8 cellular contexts compared by ENCODE assay signal in the genomic region with DNA sequence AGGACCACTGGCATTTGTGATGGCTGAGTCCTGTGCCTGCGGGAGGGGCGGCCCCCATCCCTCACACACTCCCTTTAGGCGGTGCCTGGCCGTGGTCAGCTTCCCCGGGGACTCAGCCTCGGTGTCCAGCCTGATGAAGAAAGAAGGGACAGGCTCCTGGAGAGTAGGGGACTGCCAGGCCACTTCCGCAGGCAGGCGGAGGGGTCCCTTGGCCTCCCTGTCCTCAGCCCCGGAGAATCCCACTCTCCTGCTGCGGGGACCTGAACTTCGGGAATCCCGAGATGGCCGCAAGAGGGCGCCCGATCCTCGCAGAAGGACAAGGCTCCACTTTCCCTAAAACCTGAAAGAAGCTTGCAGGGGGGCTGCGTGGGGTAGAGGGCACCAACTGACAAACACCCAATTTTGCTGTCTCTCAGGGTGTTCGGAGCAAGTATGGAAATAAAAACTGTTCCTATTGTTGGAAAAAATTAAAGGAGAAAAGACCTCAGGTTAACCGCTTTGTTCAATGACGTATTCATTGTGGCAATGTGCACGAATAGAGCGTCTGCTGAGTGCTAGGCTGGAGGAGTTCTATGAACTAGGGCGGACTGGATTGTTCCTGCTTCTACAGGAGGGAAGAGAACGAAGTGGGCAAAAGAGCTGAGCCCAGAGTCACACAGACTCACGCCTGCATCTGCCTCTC.
A peak's percentile ranks its signal among the peaks of the same experiment; 100 is the strongest.
DNase-seq lines count a peak whose midpoint lies in the region; ATAC-seq and TF ChIP-seq lines count a peak whose summit lies in the region.

No MANE protein-coding gene starts in this region.

- H3K27ac ChIP-seq in CD4-positive, alpha-beta memory T cell (ENCODE audit: low read depth, low read length): no peak overlapping the region
- H3K27ac ChIP-seq in HEK293 (ENCODE audit: extremely low read depth, low read depth, low read length) (no peak overlapping the region), iPS-20b (ENCODE audit: low read length) (no peak overlapping the region)

- no peaks in the 10 kb centered on the region for H3K4me1 Mint-ChIP-seq in CD4-positive, alpha-beta memory T cell

- POLR2A ChIA-PET in CD4-positive, alpha-beta memory T cell (lab: Charles Lee; ENCODE audit: partially characterized antibody): no interaction called here
- POLR2A ChIA-PET in HEK293 (lab: Yijun Ruan, JAX): interaction anchor here (1.2 kb wide), 1 partner anchor 14 kb away, joined by 3 read pairs; no protein-coding TSS in a partner anchor

- no peaks in the 10 kb centered on the region for H3K36me3 Mint-ChIP-seq in CD4-positive, alpha-beta memory T cell

- no peaks in the 10 kb centered on the region for H3K36me3 ChIP-seq in CD4-positive, alpha-beta memory T cell (ENCODE audit: insufficient read depth, low read length)
- H3K36me3 ChIP-seq in HEK293 (ENCODE audit: control insufficient read depth in 2 of 2, insufficient read depth in 1 of 2, low read length in 2 of 2) (no peaks in the 10 kb centered on the region), iPS-20b (ENCODE audit: insufficient read depth, low read depth, low read length) (no peaks in the 10 kb centered on the region)

- H3K9me3 ChIP-seq in CD4-positive, alpha-beta memory T cell (ENCODE audit: control insufficient read depth in 1 of 2, low read length in 2 of 2): no peaks in the 10 kb centered on the region
- no peaks in the 10 kb centered on the region for H3K9me3 ChIP-seq in HEK293 (ENCODE audit: control insufficient read depth, insufficient read depth, low read depth, low read length)
- no peaks in the 10 kb centered on the region for H3K9me3 ChIP-seq in iPS-20b (ENCODE audit: insufficient read depth, low read depth, low read length)

- H3K27me3 Mint-ChIP-seq in CD4-positive, alpha-beta memory T cell: peaks cover 10 to 31% of the 10 kb centered on the region in 2 donors

- CTCF ChIA-PET in CD4-positive, alpha-beta memory T cell (lab: Charles Lee; ENCODE audit: partially characterized antibody): interaction anchor here (0.6 to 6.0 kb wide), 8 partner anchors 9 to 1555 kb away, joined by 3 to 71 read pairs (median 4); no protein-coding TSS in a partner anchor
- CTCF ChIA-PET in HEK293 (lab: Yijun Ruan, JAX): interaction anchor here (0.5 to 11.0 kb wide), 95 partner anchors 9 to 1914 kb away, joined by 3 to 225 read pairs (median 3); no protein-coding TSS in a partner anchor

- no peak overlapping the region for H3K4me3 Mint-ChIP-seq in CD4-positive, alpha-beta memory T cell

- H3K4me1 ChIP-seq in CD4-positive, alpha-beta memory T cell (ENCODE audit: insufficient read depth, low read length): no peaks in the 10 kb centered on the region
- H3K4me1 ChIP-seq in HEK293 (ENCODE audit: control insufficient read depth, insufficient read depth, low read length) (peaks cover 15% of the 10 kb centered on the region), iPS-20b (ENCODE audit: insufficient read depth, low read length) (no peaks in the 10 kb centered on the region)

- TF ChIP-seq CTCF in HEK293 (tag by site-specific recombination; IDR thresholded peaks at IDR 0.05) (peak; percentile 92), astrocyte of the cerebellum (IDR thresholded peaks at IDR 0.05; ENCODE audit: low read depth, low read length, missing control alignments) (peak; percentile 83)

- intact Hi-C loops in CD4-positive, alpha-beta memory T cell (cut with micrococcal nuclease): no loop called here

- peak in 4 of 5 donors; percentile 5 to 23 (median 12) for DNase-seq in CD4-positive, alpha-beta memory T cell
- DNase-seq in astrocyte of the cerebellum (ENCODE audit: low read depth): no peak
- peak; percentile 69 for DNase-seq in stimulated activated CD4-positive, alpha-beta T cell treated with anti-CD3 and anti-CD28 coated beads, Interleukin-15, amount 100 ng/mL, for 24 hours
- no peak for DNase-seq in HPDE6-E6E7 (ENCODE audit: extremely low spot score)

- peak overlapping the region; percentile 53; the same call in 1 of the 2 replicates for H3K9ac ChIP-seq in iPS-20b (ENCODE audit: low read depth, low read length)

- H3K9me3 Mint-ChIP-seq in CD4-positive, alpha-beta memory T cell: no peaks in the 10 kb centered on the region

- H3K4me3 ChIP-seq in CD4-positive, alpha-beta memory T cell (ENCODE audit: low read length in 2 of 2): no peak overlapping the region
- H3K4me3 ChIP-seq in HEK293 (ENCODE audit: low read depth, low read length) (no peak overlapping the region), astrocyte of the cerebellum (ENCODE audit: low read depth, low read length) (no peak overlapping the region), iPS-20b (ENCODE audit: low read length) (peak overlapping the region; percentile 54; the same call in 1 of the 2 replicates)

- H3K27ac Mint-ChIP-seq in CD4-positive, alpha-beta memory T cell: no peak overlapping the region

- H3K27me3 ChIP-seq in CD4-positive, alpha-beta memory T cell (ENCODE audit: insufficient read depth, low read length): peaks cover 5% of the 10 kb centered on the region
- peaks cover 9% of the 10 kb centered on the region for H3K27me3 ChIP-seq in iPS-20b (ENCODE audit: insufficient read depth, low read length)

- ATAC-seq in SK-N-SH treated with all-trans-retinoic acid at 6 μM for 48 hours (peak; percentile 83), HG03571 (IDR thresholded peaks at IDR 0.05; ENCODE audit: unreplicated experiment) (no peak)

- in situ Hi-C loops in astrocyte of the cerebellum (cut with HindIII; ENCODE audit: low sequenced_read_pairs): loop anchor here (25.0 kb wide), 1 partner anchor 1718 kb away; no protein-coding TSS in a partner anchor

TF ChIP-seq in HEK293, 187 proteins besides CTCF, POLR2A, EP300 and RAD21 (continues in another document):
- TF ChIP-seq ZBTB48 (tag by site-specific recombination; IDR thresholded peaks at IDR 0.05) (peak; percentile 82; the same call in 1 of the 2 replicates), ZNF248 (tag by site-specific recombination; IDR thresholded peaks at IDR 0.05) (no peak), ZNF473 (tag by site-specific recombination; IDR thresholded peaks at IDR 0.05) (no peak), ZNF2 (tag by site-specific recombination; IDR thresholded peaks at IDR 0.05) (0 out of 2 replicates have a peak, but pooled peaks have one; percentile 28), IKZF3 (tag by site-specific recombination; IDR thresholded peaks at IDR 0.05) (peak; percentile 91), ZNF785 (tag by site-specific recombination; IDR thresholded peaks at IDR 0.05) (no peak), ZNF701 (tag by site-specific recombination; IDR thresholded peaks at IDR 0.05) (no peak), SP3 (tag by site-specific recombination; IDR thresholded peaks at IDR 0.05) (0 out of 2 replicates have a peak, but pooled peaks have one; percentile 17), YY2 (tag by site-specific recombination; IDR thresholded peaks at IDR 0.05) (peak; percentile 33; the same call in 1 of the 2 replicates), SCRT2 (tag by site-specific recombination; IDR thresholded peaks at IDR 0.05) (no peak)
- TF ChIP-seq, protein P1, sequence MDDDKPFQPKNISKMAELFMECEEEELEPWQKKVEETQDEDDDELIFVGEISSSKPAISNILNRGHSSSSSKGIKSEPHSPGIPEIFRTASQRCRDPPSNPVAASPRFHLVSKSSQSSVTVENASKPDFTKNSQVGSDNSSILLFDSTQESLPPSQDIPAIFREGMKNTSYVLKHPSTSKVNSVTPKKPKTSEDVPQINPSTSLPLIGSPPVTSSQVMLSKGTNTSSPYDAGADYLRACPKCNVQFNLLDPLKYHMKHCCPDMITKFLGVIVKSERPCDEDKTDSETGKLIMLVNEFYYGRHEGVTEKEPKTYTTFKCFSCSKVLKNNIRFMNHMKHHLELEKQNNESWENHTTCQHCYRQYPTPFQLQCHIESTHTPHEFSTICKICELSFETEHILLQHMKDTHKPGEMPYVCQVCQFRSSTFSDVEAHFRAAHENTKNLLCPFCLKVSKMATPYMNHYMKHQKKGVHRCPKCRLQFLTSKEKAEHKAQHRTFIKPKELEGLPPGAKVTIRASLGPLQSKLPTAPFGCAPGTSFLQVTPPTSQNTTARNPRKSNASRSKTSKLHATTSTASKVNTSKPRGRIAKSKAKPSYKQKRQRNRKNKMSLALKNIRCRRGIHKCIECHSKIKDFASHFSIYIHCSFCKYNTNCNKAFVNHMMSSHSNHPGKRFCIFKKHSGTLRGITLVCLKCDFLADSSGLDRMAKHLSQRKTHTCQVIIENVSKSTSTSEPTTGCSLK (tag by site-specific recombination; IDR thresholded peaks at IDR 0.05): no peak

TF ChIP-seq in SK-N-SH treated with all-trans-retinoic acid at 6 μM for 48 hours, 23 proteins besides CTCF, POLR2A, EP300 and RAD21 (continues in another document):
- TF ChIP-seq ZFP3 (CRISPR knock-in tag; IDR thresholded peaks at IDR 0.05) (no peak), OSR1 (CRISPR knock-in tag; IDR thresholded peaks at IDR 0.05) (no peak), PPARA (CRISPR knock-in tag; IDR thresholded peaks at IDR 0.05; ENCODE audit: borderline replicate concordance) (no peak), ARNTL (CRISPR knock-in tag; IDR thresholded peaks at IDR 0.05; ENCODE audit: borderline replicate concordance, low read depth) (no peak), BACH2 (CRISPR knock-in tag; IDR thresholded peaks at IDR 0.05; ENCODE audit: borderline replicate concordance) (no peak)
- TF ChIP-seq, protein P2, sequence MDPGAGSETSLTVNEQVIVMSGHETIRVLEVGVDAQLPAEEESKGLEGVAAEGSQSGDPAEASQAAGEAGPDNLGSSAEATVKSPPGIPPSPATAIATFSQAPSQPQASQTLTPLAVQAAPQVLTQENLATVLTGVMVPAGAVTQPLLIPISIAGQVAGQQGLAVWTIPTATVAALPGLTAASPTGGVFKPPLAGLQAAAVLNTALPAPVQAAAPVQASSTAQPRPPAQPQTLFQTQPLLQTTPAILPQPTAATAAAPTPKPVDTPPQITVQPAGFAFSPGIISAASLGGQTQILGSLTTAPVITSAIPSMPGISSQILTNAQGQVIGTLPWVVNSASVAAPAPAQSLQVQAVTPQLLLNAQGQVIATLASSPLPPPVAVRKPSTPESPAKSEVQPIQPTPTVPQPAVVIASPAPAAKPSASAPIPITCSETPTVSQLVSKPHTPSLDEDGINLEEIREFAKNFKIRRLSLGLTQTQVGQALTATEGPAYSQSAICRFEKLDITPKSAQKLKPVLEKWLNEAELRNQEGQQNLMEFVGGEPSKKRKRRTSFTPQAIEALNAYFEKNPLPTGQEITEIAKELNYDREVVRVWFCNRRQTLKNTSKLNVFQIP (CRISPR knock-in tag; IDR thresholded peaks at IDR 0.05; ENCODE audit: borderline replicate concordance, low read depth): no peak

Comparison
In these comparisons a context has a peak if more than half of its experiments do, and no peak if none do; other contexts are left out.
1. DNase-seq: peak in CD4-positive, alpha-beta memory T cell (4 of 5) and stimulated activated CD4-positive, alpha-beta T cell treated with anti-CD3 and anti-CD28 coated beads, Interleukin-15, amount 100 ng/mL, for 24 hours (single experiment); none in astrocyte of the cerebellum (single experiment) and HPDE6-E6E7 (single experiment).